In the genomic region with DNA sequence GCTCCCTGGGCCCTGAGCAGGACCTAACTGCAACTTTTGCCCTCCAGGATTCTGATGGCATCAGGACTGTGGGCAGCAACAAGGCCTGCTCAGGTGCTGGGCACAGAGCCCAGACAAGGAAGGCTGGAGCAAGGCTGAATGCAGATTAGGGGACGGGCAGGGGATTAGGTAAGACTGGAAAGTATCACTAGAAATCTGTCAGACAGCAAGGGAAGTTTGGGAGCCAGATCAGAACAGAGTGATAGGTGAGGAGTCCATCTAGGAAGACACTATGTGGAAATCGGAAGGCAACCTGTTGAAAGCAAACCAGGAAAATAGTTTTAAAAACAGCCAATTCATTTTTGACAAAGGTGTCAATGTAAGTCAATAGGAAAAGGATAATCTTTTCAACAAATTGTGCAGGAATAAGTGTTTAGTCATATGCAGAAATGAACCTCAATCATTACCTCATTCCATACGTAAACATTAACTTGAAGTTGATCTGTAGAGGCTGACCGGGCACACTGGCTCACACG, we compare ENCODE assay signal across 32 cellular contexts. TPM values are rescaled to one million over a fixed set of nuclear protein-coding genes. Genes with fewer than 3 reads are reported as not detected.
A peak's percentile ranks its signal among the peaks of the same experiment; 100 is the strongest.
DNase-seq lines count a peak whose midpoint lies in the region; ATAC-seq, FAIRE-seq and TF ChIP-seq lines count a peak whose summit lies in the region.
"Had no signal": no experiment of that assay in that cellular context is flagged by ENCODE, and none has a peak within 500 bp of the region (broad histone marks: within the 10 kb centered on the region; RNA-seq: fewer than 3 reads in every experiment).

No MANE protein-coding gene starts in this region.

- no peaks in the 10 kb centered on the region for H3K36me3 ChIP-seq in IMR-90 (ENCODE audit: control insufficient read depth, insufficient read depth, low read length)
- no peaks in the 10 kb centered on the region for H3K36me3 ChIP-seq in H1 (ENCODE audit: control insufficient read depth in 2 of 4, insufficient read depth in 4 of 4, low read length in 3 of 4)
- no peaks in the 10 kb centered on the region for H3K36me3 ChIP-seq in spleen
- H3K36me3 ChIP-seq: esophagus squamous epithelium, lower lobe of right lung, Peyer's patch, vagina had no signal

- H3K4ac ChIP-seq in IMR-90 (ENCODE audit: low read depth, low read length) (peak overlapping the region; percentile 64), H1 (replicated peaks; ENCODE audit: insufficient read length, low read depth, low read length) (no peak overlapping the region)

- no peaks in the 10 kb centered on the region for H3K36me3 Mint-ChIP-seq in effector memory CD8-positive, alpha-beta T cell (ENCODE audit: insufficient read depth)
- H3K36me3 Mint-ChIP-seq: activated naive CD4-positive, alpha-beta T cell treated with anti-CD3 and anti-CD28 coated beads, Interleukin-2, amount 50 U/mL, for 24 hours; CD14-positive monocyte had no signal

- H2BK5ac ChIP-seq in IMR-90 (ENCODE audit: low read depth, low read length, poor library complexity, severe bottlenecking) (no peak overlapping the region), H1 (ENCODE audit: low read depth, low read length) (no peak overlapping the region)

- peak overlapping the region; percentile 74 for H2BK120ac ChIP-seq in IMR-90 (ENCODE audit: low read depth, low read length)
- H2BK120ac ChIP-seq in H1 (replicated peaks; ENCODE audit: low read depth, low read length), result no peak overlapping the region

- H3K4me3 ChIP-seq in IMR-90 (ENCODE audit: insufficient read depth, low read depth, low read length) (no peak overlapping the region), H1 (ENCODE audit: extremely low read depth in 1 of 4, insufficient read depth in 2 of 4, low read depth in 3 of 4, low read length in 4 of 4) (no peak overlapping the region), spleen (no peak overlapping the region)
- H3K4me3 ChIP-seq: esophagus squamous epithelium, GM12878, lower lobe of right lung, Peyer's patch, testis, vagina had no signal

- H3K18ac ChIP-seq in IMR-90 (ENCODE audit: low read depth, low read length), result peak overlapping the region; percentile 9; the same call in 1 of the 2 replicates
- no peak overlapping the region for H3K18ac ChIP-seq in H1 (ENCODE audit: extremely low read depth, low read length)

- H3K27me3 Mint-ChIP-seq in effector memory CD8-positive, alpha-beta T cell, result peaks cover 42 to 63% of the 10 kb centered on the region in 2 donors
- H3K27me3 Mint-ChIP-seq: activated CD8-positive, alpha-beta T cell treated with anti-CD3 and anti-CD28 coated beads for 36 hours; activated naive CD4-positive, alpha-beta T cell treated with anti-CD3 and anti-CD28 coated beads, Interleukin-2, amount 50 U/mL, for 24 hours had no signal

- POLR2A ChIA-PET in IMR-90 (lab: Charles Lee; ENCODE audit: unreplicated experiment) (no interaction called here), H1 (lab: Charles Lee; ENCODE audit: partially characterized antibody) (no interaction called here)

- intact Hi-C loops in IMR-90 (cut with micrococcal nuclease), result no loop called here
- intact Hi-C loops in spleen (cut with DNase I; ENCODE audit: low total_unique reads), result no loop called here

- H3K23ac ChIP-seq in IMR-90 (ENCODE audit: low read depth, low read length) (no peak overlapping the region), H1 (ENCODE audit: insufficient read length) (no peak overlapping the region)

- no peak for FAIRE-seq in H1 (lab: Jason Lieb, UNC)
- FAIRE-seq: GM12878 had no signal

- ATAC-seq in IMR-90 (ENCODE audit: low read depth) (no peak), HG03139 (IDR thresholded peaks at IDR 0.05; ENCODE audit: unreplicated experiment) (no peak)
- ATAC-seq in effector memory CD8-positive, alpha-beta T cell (replicated peaks), result no peak
- ATAC-seq: activated CD8-positive, alpha-beta T cell treated with anti-CD3 and anti-CD28 coated beads for 36 hours; activated T-helper 17 cell treated with anti-CD3 and anti-CD28 coated beads, Interleukin-2, amount 50 U/mL, for 72 hours; GM12878; HCT116; lower lobe of right lung; stimulated activated naive CD8-positive, alpha-beta T cell treated with anti-CD3 and anti-CD28 coated beads, Interleukin-15, Interleukin-2, amounts not matched to agents 100 U/mL and 50 U/mL, for 24 hours; T-helper 17 cell had no signal

- peak overlapping the region; percentile 31 for H2AK5ac ChIP-seq in IMR-90 (ENCODE audit: low read depth, low read length)
- H2AK5ac ChIP-seq in H1 (ENCODE audit: low read depth, low read length), result no peak overlapping the region

- 92% methylated on average over 2 of the region's 5 CpGs; no CpG with 5 or more reads in 1 of the 2 experiments for WGBS in IMR-90 (ENCODE audit: extremely low coverage in 2 of 2, insufficient read length in 1 of 2), 2 experiments
- WGBS in H1 (ENCODE audit: extremely low coverage in 1 of 2, insufficient coverage in 1 of 2, insufficient read length in 1 of 2, insufficient replicate concordance in 2 of 2, low coverage in 1 of 2, low lambda C conversion rate in 2 of 2, missing lambda C conversion rate in 1 of 2), 2 experiments, result 89% methylated on average over 5 of the region's 5 CpGs; no CpG with 5 or more reads in 1 of the 2 experiments
- whole genome bisulfite sequencing in spleen, 5 donors, result 85 to 90% (median 88%) methylated on average over 5 of the region's 5 CpGs

- no peaks in the 10 kb centered on the region for H3K23me2 ChIP-seq in H1 (ENCODE audit: low read depth, low read length)

- H3K27ac Mint-ChIP-seq in effector memory CD8-positive, alpha-beta T cell, result no peak overlapping the region
- H3K27ac Mint-ChIP-seq: activated CD8-positive, alpha-beta T cell treated with anti-CD3 and anti-CD28 coated beads for 36 hours; activated naive CD4-positive, alpha-beta T cell treated with anti-CD3 and anti-CD28 coated beads, Interleukin-2, amount 50 U/mL, for 24 hours; activated T-helper 17 cell treated with anti-CD3 and anti-CD28 coated beads, Interleukin-2, amount 50 U/mL, for 72 hours; CD14-positive monocyte; endodermal cell; IgD-negative memory B cell; T-helper 17 cell had no signal

- no peaks in the 10 kb centered on the region for H3K4me1 Mint-ChIP-seq in effector memory CD8-positive, alpha-beta T cell (ENCODE audit: low read depth in 2 of 2)
- H3K4me1 Mint-ChIP-seq: activated naive CD4-positive, alpha-beta T cell treated with anti-CD3 and anti-CD28 coated beads, Interleukin-2, amount 50 U/mL, for 24 hours; activated T-helper 17 cell treated with anti-CD3 and anti-CD28 coated beads, Interleukin-2, amount 50 U/mL, for 72 hours; CD14-positive monocyte; IgD-negative memory B cell; neural crest cell had no signal

- no peaks in the 10 kb centered on the region for H3K79me2 ChIP-seq in H1 (ENCODE audit: control insufficient read depth in 1 of 2, insufficient read depth in 2 of 2, low read length in 2 of 2)

- H3K9me1 ChIP-seq in IMR-90 (ENCODE audit: insufficient read depth, low read length), result 0 out of 2 replicates have a peak, but pooled peaks cover 8% of the 10 kb centered on the region

- TF ChIP-seq CTCF in IMR-90 (conservative IDR thresholded peaks at IDR 0.05; ENCODE audit: low read depth, low read length), result no peak
- TF ChIP-seq CTCF in H1 (IDR thresholded peaks at IDR 0.05; ENCODE audit: control extremely low read depth in 1 of 3, insufficient read depth in 1 of 3, low read depth in 1 of 3, low read length in 3 of 3), result no peak
- no peak for TF ChIP-seq CTCF in spleen (IDR thresholded peaks at IDR 0.05 in 8 of 11, conservative IDR thresholded peaks at IDR 0.05 in 3 of 11)

- H2BK20ac ChIP-seq in IMR-90 (ENCODE audit: low read depth, low read length) (peak overlapping the region; percentile 46; the same call in 1 of the 2 replicates), H1 (ENCODE audit: low read length) (no peak overlapping the region)

- H3K27me3 ChIP-seq in IMR-90 (ENCODE audit: control insufficient read depth, insufficient read depth, low read length), result no peaks in the 10 kb centered on the region
- H3K27me3 ChIP-seq in H1 (replicated peaks in 1 of 4; ENCODE audit: control insufficient read depth in 3 of 4, extremely low read depth in 1 of 4, insufficient read depth in 3 of 4, low read length in 3 of 4), result no peaks in the 10 kb centered on the region
- no peaks in the 10 kb centered on the region for H3K27me3 ChIP-seq in spleen (replicated peaks in 1 of 7)
- H3K27me3 ChIP-seq: esophagus squamous epithelium, Peyer's patch, testis, vagina had no signal

- H3K79me1 ChIP-seq in IMR-90 (ENCODE audit: low read depth in 1 of 2, low read length in 2 of 2) (no peaks in the 10 kb centered on the region; a peak in 1 of 4 replicates), H1 (ENCODE audit: low read depth, low read length) (no peaks in the 10 kb centered on the region)

- peak overlapping the region in 1 of 2 experiments; percentile 12; a peak in 1 of 4 replicates for H4K8ac ChIP-seq in IMR-90 (ENCODE audit: low read depth in 2 of 2, low read length in 2 of 2)
- H4K8ac ChIP-seq in H1 (ENCODE audit: extremely low read depth, insufficient read depth, low read length), result no peak overlapping the region; the same call in 1 of the 2 replicates

- dilution Hi-C loops in IMR-90 (cut with HindIII; ENCODE audit: low sequenced_read_pairs, unreplicated experiment), result no loop called here

- no peak overlapping the region for H3K4me3 Mint-ChIP-seq in effector memory CD8-positive, alpha-beta T cell
- H3K4me3 Mint-ChIP-seq: activated CD8-positive, alpha-beta T cell treated with anti-CD3 and anti-CD28 coated beads for 36 hours; activated naive CD4-positive, alpha-beta T cell treated with anti-CD3 and anti-CD28 coated beads, Interleukin-2, amount 50 U/mL, for 24 hours; activated T-helper 17 cell treated with anti-CD3 and anti-CD28 coated beads, Interleukin-2, amount 50 U/mL, for 72 hours; CD14-positive monocyte; endodermal cell; neural crest cell; T-helper 17 cell had no signal

- no peak overlapping the region for H2BK12ac ChIP-seq in H1 (ENCODE audit: low read depth, low read length)

- CTCF ChIA-PET in IMR-90 (lab: Yijun Ruan, JAX) (no interaction called here), H1 (lab: Charles Lee; ENCODE audit: partially characterized antibody) (no interaction called here)

- peak; percentile 39 for DNase-seq in DMS53 (lab: John Stamatoyannopoulos, UW)
- DNase-seq in IMR-90, result no peak
- no peak for DNase-seq in H1 (ENCODE audit: low read depth in 1 of 2, low spot score in 2 of 2)
- peak; percentile 22 for DNase-seq in medulla oblongata (ENCODE audit: extremely low spot score)
- no peak for DNase-seq in spleen
- DNase-seq in A172 (ENCODE audit: low spot score), result no peak
- DNase-seq in effector memory CD8-positive, alpha-beta T cell, result no peak
- DNase-seq: activated CD4-positive, alpha-beta T cell treated with anti-CD3 and anti-CD28 coated beads for 1 hour; activated CD8-positive, alpha-beta T cell treated with anti-CD3 and anti-CD28 coated beads for 36 hours; caudate nucleus; EL; endodermal cell; esophagus squamous epithelium; foreskin melanocyte; lower lobe of right lung; NCI-H1048; NCI-H1694; NCI-H2171; NCI-H510A treated with DMSO at 0.1 percent for 48 hours; Peyer's patch; stimulated activated naive CD8-positive, alpha-beta T cell treated with anti-CD3 and anti-CD28 coated beads, Interleukin-15, Interleukin-2, amounts not matched to agents 100 U/mL and 50 U/mL, for 24 hours; T-helper 17 cell; testis had no signal

- H2AK9ac ChIP-seq in IMR-90 (replicated peaks; ENCODE audit: low read depth, low read length, poor library complexity), result peak overlapping the region; percentile 38

- no peak overlapping the region for H3K27ac ChIP-seq in IMR-90 (ENCODE audit: insufficient read depth, low read length)
- H3K27ac ChIP-seq in H1 (ENCODE audit: low read depth, low read length), result no peak overlapping the region
- no peak overlapping the region for H3K27ac ChIP-seq in spleen
- H3K27ac ChIP-seq: esophagus squamous epithelium, lower lobe of right lung, testis, vagina had no signal

- no peak for TF ChIP-seq EP300 in H1 (IDR thresholded peaks at IDR 0.05; ENCODE audit: borderline replicate concordance in 1 of 2, low read depth in 2 of 2, low read length in 2 of 2)

- H2BK15ac ChIP-seq in IMR-90 (ENCODE audit: low read depth, low read length) (peak overlapping the region; percentile 42; the same call in 2 of the 3 replicates), H1 (ENCODE audit: low read length) (no peak overlapping the region)

- H3K9ac ChIP-seq in IMR-90 (ENCODE audit: low read depth, low read length) (no peak overlapping the region), H1 (replicated peaks in 1 of 4; ENCODE audit: extremely low read depth in 1 of 4, low read depth in 3 of 4, low read length in 3 of 4) (no peak overlapping the region)

- no peaks in the 10 kb centered on the region for H3K9me3 Mint-ChIP-seq in effector memory CD8-positive, alpha-beta T cell
- H3K9me3 Mint-ChIP-seq: activated naive CD4-positive, alpha-beta T cell treated with anti-CD3 and anti-CD28 coated beads, Interleukin-2, amount 50 U/mL, for 24 hours; activated T-helper 17 cell treated with anti-CD3 and anti-CD28 coated beads, Interleukin-2, amount 50 U/mL, for 72 hours had no signal

- TF ChIP-seq POLR2A in IMR-90 (IDR thresholded peaks at IDR 0.05; ENCODE audit: low read depth, low read length) (no peak), H1 (IDR thresholded peaks at IDR 0.05; ENCODE audit: control extremely low read depth in 1 of 2, low read depth in 2 of 2, low read length in 2 of 2) (no peak), spleen (IDR thresholded peaks at IDR 0.05) (no peak)

- no peaks in the 10 kb centered on the region for H4K20me1 ChIP-seq in IMR-90 (ENCODE audit: insufficient read depth, low read length)
- no peaks in the 10 kb centered on the region for H4K20me1 ChIP-seq in H1 (replicated peaks in 1 of 2; ENCODE audit: control insufficient read depth in 1 of 2, insufficient read depth in 2 of 2, low read length in 2 of 2)

- H3K9me3 ChIP-seq in IMR-90 (ENCODE audit: control insufficient read depth, insufficient read depth, low read length), result no peaks in the 10 kb centered on the region
- H3K9me3 ChIP-seq in H1 (ENCODE audit: insufficient read depth in 2 of 2, low read depth in 1 of 2, low read length in 1 of 2), result 0 out of 4 replicates have a peak, but pooled peaks cover 0 to 2% of the 10 kb centered on the region in 2 experiments
- peaks cover 0 to 10% (median 5%) of the 10 kb centered on the region in 8 donors for H3K9me3 ChIP-seq in spleen
- H3K9me3 ChIP-seq: esophagus squamous epithelium, lower lobe of right lung, Peyer's patch, testis, vagina had no signal

- H2AFZ ChIP-seq in IMR-90 (replicated peaks; ENCODE audit: low read length, poor library complexity) (no peak overlapping the region), H1 (ENCODE audit: low read length) (0 out of 2 replicates have a peak overlapping the region, but pooled peaks have one; percentile 18)

- H3K4me1 ChIP-seq in IMR-90 (ENCODE audit: control insufficient read depth, insufficient read depth, low read length), result peaks cover 7% of the 10 kb centered on the region
- no peaks in the 10 kb centered on the region for H3K4me1 ChIP-seq in H1 (replicated peaks in 1 of 4; ENCODE audit: control insufficient read depth in 3 of 4, insufficient read depth in 4 of 4, low read length in 3 of 4)
- peaks cover 0 to 6% (median under 1%) of the 10 kb centered on the region in 6 donors for H3K4me1 ChIP-seq in spleen
- H3K4me1 ChIP-seq: esophagus squamous epithelium, lower lobe of right lung, testis, vagina had no signal

- TF ChIP-seq RAD21 in IMR-90 (IDR thresholded peaks at IDR 0.05; ENCODE audit: low read length), result no peak
- TF ChIP-seq RAD21 in H1 (IDR thresholded peaks at IDR 0.05 in 1 of 2, conservative IDR thresholded peaks at IDR 0.05 in 1 of 2; ENCODE audit: low read depth in 2 of 2, low read length in 2 of 2), result no peak

- no peak overlapping the region for H3K56ac ChIP-seq in IMR-90 (ENCODE audit: extremely low read depth, insufficient read depth, low read length)
- no peak overlapping the region for H3K56ac ChIP-seq in H1 (replicated peaks; ENCODE audit: insufficient read length, low read depth, low read length)

- H3K4me2 ChIP-seq in IMR-90 (ENCODE audit: low read depth, low read length), result no peak overlapping the region
- H3K4me2 ChIP-seq in H1 (ENCODE audit: insufficient read depth in 1 of 2, low read depth in 2 of 2, low read length in 2 of 2), result no peak overlapping the region

- H3K14ac ChIP-seq in IMR-90 (replicated peaks; ENCODE audit: low read depth, low read length) (peak overlapping the region; percentile 46), H1 (ENCODE audit: insufficient read length) (no peak overlapping the region)

- in situ Hi-C loops in IMR-90 (cut with MboI; ENCODE audit: low sequenced_read_pairs), result no loop called here

- no TSS peak for BruUV-seq in IMR-90 (replicated peaks; lab: Mats Ljungman, UMichigan)

- H4K91ac ChIP-seq in IMR-90 (ENCODE audit: insufficient read depth, low read depth, low read length), result peak overlapping the region; percentile 24
- no peak overlapping the region for H4K91ac ChIP-seq in H1 (replicated peaks; ENCODE audit: insufficient read length, low read length)

- H4K5ac ChIP-seq in IMR-90 (ENCODE audit: low read depth, low read length) (no peak overlapping the region), H1 (ENCODE audit: insufficient read length, low read depth, low read length) (no peak overlapping the region)

RNA-seq across cellular contexts. Expression of a gene that starts 35.2 kb away (rescaled TPM):
- total RNA-seq in IMR-90 (2012; rRNA removed), result 290 and 1,344 TPM in 2 replicates
- polyA plus RNA-seq in IMR-90 (2012; rRNA removed), result 774 and 970 TPM in 2 replicates
- polyA plus RNA-seq in IMR-90 (2012; cell fraction: cytosol; rRNA removed), result 56.0 and 99.9 TPM in 2 replicates
- polyA plus RNA-seq in IMR-90 (2012; cell fraction: nucleus; rRNA removed; ENCODE audit: low replicate concordance), result 20.2 and 214 TPM in 2 replicates
- total RNA-seq in H1 (2021; fragmentation: NEBNext Ultra II Directional; extraction: Animal tissue kit (Norgen Biotek cat#: 25700)), result 456 and 476 TPM in 2 replicates
- 137 and 333 TPM in 2 replicates for polyA plus RNA-seq in H1 (2011; rRNA removed)
- 433 TPM for polyA plus RNA-seq in H1 (2011; cell fraction: cytosol; rRNA removed)
- 26.8 TPM for polyA plus RNA-seq in H1 (2011; cell fraction: nucleus; rRNA removed)
- polyA plus RNA-seq in H1 (2012, experiment 1 of 2), result 289 to 574 TPM (median 317 TPM) in 4 replicates
- 276 TPM for polyA plus RNA-seq in H1 (2012, experiment 2 of 2)
- polyA plus RNA-seq in H1 (2013, experiment 1 of 2), result 270 TPM
- 276 TPM for polyA plus RNA-seq in H1 (2013, experiment 2 of 2)
- 58.3 and 61.2 TPM in 2 replicates for polyA minus RNA-seq in H1 (2011; rRNA and poly(A)+ RNA removed)
- 82.9 TPM for polyA minus RNA-seq in H1 (2011; cell fraction: cytosol; rRNA and poly(A)+ RNA removed)
- 70.2 TPM for polyA minus RNA-seq in H1 (2011; cell fraction: nucleus; rRNA and poly(A)+ RNA removed)
- total RNA-seq in spleen, result 100 to 1,000 TPM; 439 to 764 (median 629) TPM
- polyA plus RNA-seq in spleen, result 100 to 1,000 TPM; 382 to 876 (median 555) TPM
- total RNA-seq in A172 (2014; rRNA removed; shearing (Covaris generic)), result 2,430 and 2,432 TPM in 2 replicates

RNA-seq across cellular contexts. Expression of a gene that starts 56.4 kb away (rescaled TPM):
- total RNA-seq in IMR-90 (2012; rRNA removed), result 0.18 and 0.28 TPM in 2 replicates
- 0.06 and 0.12 TPM in 2 replicates for polyA plus RNA-seq in IMR-90 (2012; rRNA removed)
- polyA plus RNA-seq in IMR-90 (2012; cell fraction: cytosol; rRNA removed), result not detected in 2 replicates
- 0.18 and 0.49 TPM in 2 replicates for polyA plus RNA-seq in IMR-90 (2012; cell fraction: nucleus; rRNA removed; ENCODE audit: low replicate concordance)
- total RNA-seq in H1 (2021; fragmentation: NEBNext Ultra II Directional; extraction: Animal tissue kit (Norgen Biotek cat#: 25700)), result 0.27 and 0.28 TPM in 2 replicates
- polyA plus RNA-seq in H1 (2011; rRNA removed), result not detected in 2 replicates
- not detected for polyA plus RNA-seq in H1 (2011; cell fraction: cytosol; rRNA removed)
- polyA plus RNA-seq in H1 (2011; cell fraction: nucleus; rRNA removed), result 0.20 TPM
- polyA plus RNA-seq in H1 (2012, experiment 1 of 2), result 0.21 TPM in 1 of 4 replicates, not detected in the others
- polyA plus RNA-seq in H1 (2012, experiment 2 of 2), result not detected
- polyA plus RNA-seq in H1 (2013, experiment 1 of 2), result 0.08 TPM
- 0.11 TPM for polyA plus RNA-seq in H1 (2013, experiment 2 of 2)
- polyA minus RNA-seq in H1 (2011; rRNA and poly(A)+ RNA removed), result not detected in 2 replicates
- not detected for polyA minus RNA-seq in H1 (2011; cell fraction: cytosol; rRNA and poly(A)+ RNA removed)
- polyA minus RNA-seq in H1 (2011; cell fraction: nucleus; rRNA and poly(A)+ RNA removed), result 0.90 TPM
- 1 to 10 TPM in 3 of 7 donors, under 1 TPM in 3, not detected in 1; 0.20 to 2.2 (median 1.1) TPM for total RNA-seq in spleen
- polyA plus RNA-seq in spleen, result under 1 TPM in 1 of 3 donors, not detected in 2; 0.19 TPM
- total RNA-seq in A172 (2014; rRNA removed; shearing (Covaris generic)), result 0.62 and 4.4 TPM in 2 replicates
- total RNA-seq: activated CD8-positive, alpha-beta T cell treated with anti-CD3 and anti-CD28 coated beads for 36 hours; esophagus squamous epithelium had no signal
- polyA plus RNA-seq: IgD-negative memory B cell had no signal

Comparison
In these comparisons a context has a peak if more than half of its experiments do, and no peak if none do; other contexts are left out.
1. DNase-seq: peak in DMS53 (single experiment) and medulla oblongata (single experiment); none in IMR-90 (single experiment), H1 (0 of 2), spleen (single experiment), A172 (single experiment) and effector memory CD8-positive, alpha-beta T cell (0 of 3).